1 cellular context compared by ENCODE assay signal in the genomic region with DNA sequence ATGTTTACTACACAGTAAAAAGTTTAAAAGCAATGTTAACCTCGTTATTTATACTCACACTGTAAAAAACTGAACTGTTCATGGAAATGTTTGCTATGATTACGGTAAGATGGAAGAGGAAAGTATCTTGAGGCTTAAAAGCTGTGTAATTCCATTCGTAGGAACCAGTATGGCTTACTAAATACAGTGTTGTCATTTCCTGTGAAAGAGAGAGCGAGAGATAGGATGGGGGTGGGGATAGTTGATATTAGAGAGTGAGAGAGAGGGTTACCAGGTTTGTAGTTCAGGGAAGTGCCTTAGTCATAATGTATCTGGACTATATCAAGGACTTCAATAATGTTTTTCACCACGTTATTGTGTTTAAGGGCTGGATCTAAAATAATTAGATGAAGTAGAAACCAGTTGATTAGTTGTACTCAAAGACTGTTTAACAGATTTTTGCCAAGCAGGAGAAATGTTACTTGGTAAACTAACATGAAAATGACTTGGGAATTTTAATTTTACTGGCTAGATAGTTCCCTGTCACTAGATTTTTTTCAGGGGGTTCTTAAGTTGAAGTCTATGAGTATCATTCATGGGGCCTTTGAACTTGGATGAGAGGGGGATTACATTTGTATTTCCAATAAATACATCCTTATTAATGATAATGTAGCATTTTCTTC.
TF ChIP-seq lines count a peak whose summit lies in the region.

No MANE protein-coding gene starts in this region.

TF ChIP-seq in HEK293, 187 proteins besides CTCF, POLR2A, EP300 and RAD21 (continued from another document):
- TF ChIP-seq, protein P1, sequence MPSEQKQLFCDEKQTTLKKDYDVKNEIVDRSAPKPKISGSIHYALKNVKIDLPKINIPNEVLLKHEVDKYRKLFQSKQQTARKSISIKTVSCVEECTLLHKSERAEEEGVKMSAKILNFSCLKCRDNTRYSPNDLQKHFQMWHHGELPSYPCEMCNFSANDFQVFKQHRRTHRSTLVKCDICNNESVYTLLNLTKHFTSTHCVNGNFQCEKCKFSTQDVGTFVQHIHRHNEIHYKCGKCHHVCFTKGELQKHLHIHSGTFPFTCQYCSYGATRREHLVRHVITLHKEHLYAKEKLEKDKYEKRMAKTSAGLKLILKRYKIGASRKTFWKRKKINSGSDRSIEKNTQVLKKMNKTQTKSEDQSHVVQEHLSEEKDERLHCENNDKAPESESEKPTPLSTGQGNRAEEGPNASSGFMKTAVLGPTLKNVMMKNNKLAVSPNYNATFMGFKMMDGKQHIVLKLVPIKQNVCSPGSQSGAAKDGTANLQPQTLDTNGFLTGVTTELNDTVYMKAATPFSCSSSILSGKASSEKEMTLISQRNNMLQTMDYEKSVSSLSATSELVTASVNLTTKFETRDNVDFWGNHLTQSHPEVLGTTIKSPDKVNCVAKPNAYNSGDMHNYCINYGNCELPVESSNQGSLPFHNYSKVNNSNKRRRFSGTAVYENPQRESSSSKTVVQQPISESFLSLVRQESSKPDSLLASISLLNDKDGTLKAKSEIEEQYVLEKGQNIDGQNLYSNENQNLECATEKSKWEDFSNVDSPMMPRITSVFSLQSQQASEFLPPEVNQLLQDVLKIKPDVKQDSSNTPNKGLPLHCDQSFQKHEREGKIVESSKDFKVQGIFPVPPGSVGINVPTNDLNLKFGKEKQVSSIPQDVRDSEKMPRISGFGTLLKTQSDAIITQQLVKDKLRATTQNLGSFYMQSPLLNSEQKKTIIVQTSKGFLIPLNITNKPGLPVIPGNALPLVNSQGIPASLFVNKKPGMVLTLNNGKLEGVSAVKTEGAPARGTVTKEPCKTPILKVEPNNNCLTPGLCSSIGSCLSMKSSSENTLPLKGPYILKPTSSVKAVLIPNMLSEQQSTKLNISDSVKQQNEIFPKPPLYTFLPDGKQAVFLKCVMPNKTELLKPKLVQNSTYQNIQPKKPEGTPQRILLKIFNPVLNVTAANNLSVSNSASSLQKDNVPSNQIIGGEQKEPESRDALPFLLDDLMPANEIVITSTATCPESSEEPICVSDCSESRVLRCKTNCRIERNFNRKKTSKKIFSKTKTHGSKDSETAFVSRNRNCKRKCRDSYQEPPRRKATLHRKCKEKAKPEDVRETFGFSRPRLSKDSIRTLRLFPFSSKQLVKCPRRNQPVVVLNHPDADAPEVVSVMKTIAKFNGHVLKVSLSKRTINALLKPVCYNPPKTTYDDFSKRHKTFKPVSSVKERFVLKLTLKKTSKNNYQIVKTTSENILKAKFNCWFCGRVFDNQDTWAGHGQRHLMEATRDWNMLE (tag by site-specific recombination; conservative IDR thresholded peaks at IDR 0.05; ENCODE audit: low read depth), result 0 out of 2 replicates have a peak, but pooled peaks have one; percentile 31
